1 cellular context compared by ENCODE assay signal in genomic region chr15:40506964-40507571, GRCh38.
TF ChIP-seq lines count a peak whose summit lies in the region.

No MANE protein-coding gene starts in this region.

TF ChIP-seq in H1, 55 proteins besides CTCF, POLR2A, EP300 and RAD21:
- TF ChIP-seq PHF8 (conservative IDR thresholded peaks at IDR 0.05; ENCODE audit: low read depth, low read length): no peak; the same call in 1 of the 2 replicates
- no peak for TF ChIP-seq BRCA1 (IDR thresholded peaks at IDR 0.05; ENCODE audit: low read depth, low read length)
- no peak for TF ChIP-seq RNF2 (IDR thresholded peaks at IDR 0.05; ENCODE audit: borderline replicate concordance, low read depth, low read length, missing control alignments, poor library complexity, severe bottlenecking)
- 0 out of 2 replicates have a peak, but pooled peaks have one; percentile 10 for TF ChIP-seq TAF1 (IDR thresholded peaks at IDR 0.05; ENCODE audit: low read depth, low read length)
- TF ChIP-seq POU5F1 (IDR thresholded peaks at IDR 0.05; ENCODE audit: low read depth, low read length): no peak
- TF ChIP-seq JUN (IDR thresholded peaks at IDR 0.05; ENCODE audit: low read depth, low read length): no peak
- no peak for TF ChIP-seq FOSL1 (IDR thresholded peaks at IDR 0.05; ENCODE audit: insufficient read depth, low read depth, low read length)
- TF ChIP-seq SUZ12 (IDR thresholded peaks at IDR 0.05; ENCODE audit: low read length): no peak
- TF ChIP-seq KDM4A (IDR thresholded peaks at IDR 0.05; ENCODE audit: low read depth, low read length, severe bottlenecking): no peak
- no peak for TF ChIP-seq SP2 (IDR thresholded peaks at IDR 0.05; ENCODE audit: low read length)
- TF ChIP-seq POLR2AphosphoS5 (IDR thresholded peaks at IDR 0.05; ENCODE audit: low read depth, low read length): no peak
- peak; percentile 45 for TF ChIP-seq CTBP2 (IDR thresholded peaks at IDR 0.05; ENCODE audit: borderline replicate concordance, insufficient read depth, insufficient read length, low read length)
- TF ChIP-seq EGR1 (IDR thresholded peaks at IDR 0.05; ENCODE audit: borderline replicate concordance, low read depth, low read length): no peak
- no peak for TF ChIP-seq CHD7 (IDR thresholded peaks at IDR 0.05; ENCODE audit: insufficient replicate concordance, low read length)
- no peak for TF ChIP-seq SAP30 (IDR thresholded peaks at IDR 0.05; ENCODE audit: insufficient read depth, insufficient replicate concordance, low read length)
- TF ChIP-seq CHD1 (IDR thresholded peaks at IDR 0.05; ENCODE audit: low read depth, low read length): no peak
- TF ChIP-seq RXRA (IDR thresholded peaks at IDR 0.05; ENCODE audit: insufficient read depth, low read depth, low read length): no peak
- TF ChIP-seq HDAC2 (IDR thresholded peaks at IDR 0.05; ENCODE audit: borderline replicate concordance in 1 of 2, low read depth in 2 of 2, low read length in 2 of 2): no peak
- TF ChIP-seq CBX5 (IDR thresholded peaks at IDR 0.05; ENCODE audit: low read depth, low read length): no peak
- TF ChIP-seq USF2 (IDR thresholded peaks at IDR 0.05; ENCODE audit: low read length): no peak
- TF ChIP-seq CHD2 (IDR thresholded peaks at IDR 0.05; ENCODE audit: low read length): no peak
- no peak for TF ChIP-seq RBBP5 (IDR thresholded peaks at IDR 0.05; ENCODE audit: borderline replicate concordance, low read depth, low read length)
- no peak for TF ChIP-seq JUND (IDR thresholded peaks at IDR 0.05; ENCODE audit: low read length)
- TF ChIP-seq CREB1 (IDR thresholded peaks at IDR 0.05): no peak
- TF ChIP-seq KDM1A (IDR thresholded peaks at IDR 0.05; ENCODE audit: borderline replicate concordance, low read length): no peak
- no peak for TF ChIP-seq GTF2F1 (IDR thresholded peaks at IDR 0.05; ENCODE audit: borderline replicate concordance, low read depth, low read length)
- no peak for TF ChIP-seq TEAD4 (IDR thresholded peaks at IDR 0.05; ENCODE audit: low read depth, low read length)
- TF ChIP-seq NRF1 (IDR thresholded peaks at IDR 0.05; ENCODE audit: low read depth, low read length): no peak
- TF ChIP-seq TBP (IDR thresholded peaks at IDR 0.05; ENCODE audit: low read depth, low read length): peak; percentile 40; the same call in 1 of the 2 replicates
- TF ChIP-seq KDM5A (IDR thresholded peaks at IDR 0.05; ENCODE audit: low read length): no peak
- TF ChIP-seq, protein P1, sequence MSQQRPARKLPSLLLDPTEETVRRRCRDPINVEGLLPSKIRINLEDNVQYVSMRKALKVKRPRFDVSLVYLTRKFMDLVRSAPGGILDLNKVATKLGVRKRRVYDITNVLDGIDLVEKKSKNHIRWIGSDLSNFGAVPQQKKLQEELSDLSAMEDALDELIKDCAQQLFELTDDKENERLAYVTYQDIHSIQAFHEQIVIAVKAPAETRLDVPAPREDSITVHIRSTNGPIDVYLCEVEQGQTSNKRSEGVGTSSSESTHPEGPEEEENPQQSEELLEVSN (IDR thresholded peaks at IDR 0.05): peak; percentile 66; the same call in 1 of the 2 replicates
- no peak for TF ChIP-seq ATF3 (IDR thresholded peaks at IDR 0.05; ENCODE audit: insufficient read depth, low read depth, low read length)
- no peak for TF ChIP-seq SIN3A (conservative IDR thresholded peaks at IDR 0.05 in 1 of 2, IDR thresholded peaks at IDR 0.05 in 1 of 2; ENCODE audit: low read depth in 1 of 2, low read length in 2 of 2)
- no peak for TF ChIP-seq SIX5 (IDR thresholded peaks at IDR 0.05; ENCODE audit: low read depth, low read length)
- no peak for TF ChIP-seq HDAC6 (IDR thresholded peaks at IDR 0.05; ENCODE audit: low read depth, low read length)
- TF ChIP-seq BACH1 (IDR thresholded peaks at IDR 0.05; ENCODE audit: low read length): no peak
- TF ChIP-seq GABPA (IDR thresholded peaks at IDR 0.05; ENCODE audit: borderline replicate concordance, insufficient read depth, low read length): no peak
- TF ChIP-seq SRF (IDR thresholded peaks at IDR 0.05; ENCODE audit: low read depth, low read length): no peak
- TF ChIP-seq, protein P2, sequence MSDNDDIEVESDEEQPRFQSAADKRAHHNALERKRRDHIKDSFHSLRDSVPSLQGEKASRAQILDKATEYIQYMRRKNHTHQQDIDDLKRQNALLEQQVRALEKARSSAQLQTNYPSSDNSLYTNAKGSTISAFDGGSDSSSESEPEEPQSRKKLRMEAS (IDR thresholded peaks at IDR 0.05): peak; percentile 48
- no peak for TF ChIP-seq SIRT6 (IDR thresholded peaks at IDR 0.05; ENCODE audit: low read length)
- no peak for TF ChIP-seq SP1 (IDR thresholded peaks at IDR 0.05; ENCODE audit: low read depth, low read length)
- TF ChIP-seq SP4 (IDR thresholded peaks at IDR 0.05; ENCODE audit: low read length): no peak
- TF ChIP-seq ZNF274 (IDR thresholded peaks at IDR 0.05; ENCODE audit: borderline replicate concordance, extremely low read depth, low read length): no peak
- TF ChIP-seq BCL11A (IDR thresholded peaks at IDR 0.05; ENCODE audit: low read depth in 2 of 2, low read length in 2 of 2): no peak
- TF ChIP-seq CEBPB (IDR thresholded peaks at IDR 0.05; ENCODE audit: low read depth, low read length): no peak
- 0 out of 2 replicates have a peak, but pooled peaks have one; percentile 39 for TF ChIP-seq YY1 (IDR thresholded peaks at IDR 0.05; ENCODE audit: low read depth, low read length)
- no peak for TF ChIP-seq TAF7 (optimal IDR thresholded peaks at IDR 0.05; ENCODE audit: borderline replicate concordance, low read depth, low read length)
- TF ChIP-seq MAFK (IDR thresholded peaks at IDR 0.05; ENCODE audit: low read depth, low read length): no peak
- no peak for TF ChIP-seq TCF12 (IDR thresholded peaks at IDR 0.05; ENCODE audit: low read depth, low read length)
- TF ChIP-seq NANOG (IDR thresholded peaks at IDR 0.05; ENCODE audit: insufficient read depth, low read depth, low read length, poor library complexity, severe bottlenecking): no peak
- no peak for TF ChIP-seq EZH2 (IDR thresholded peaks at IDR 0.05; ENCODE audit: low read depth, low read length, severe bottlenecking)
- no peak for TF ChIP-seq CBX8 (IDR thresholded peaks at IDR 0.05; ENCODE audit: borderline replicate concordance, low read depth, low read length)
